ENCODE assay signal across 9 cellular contexts in the genomic region with DNA sequence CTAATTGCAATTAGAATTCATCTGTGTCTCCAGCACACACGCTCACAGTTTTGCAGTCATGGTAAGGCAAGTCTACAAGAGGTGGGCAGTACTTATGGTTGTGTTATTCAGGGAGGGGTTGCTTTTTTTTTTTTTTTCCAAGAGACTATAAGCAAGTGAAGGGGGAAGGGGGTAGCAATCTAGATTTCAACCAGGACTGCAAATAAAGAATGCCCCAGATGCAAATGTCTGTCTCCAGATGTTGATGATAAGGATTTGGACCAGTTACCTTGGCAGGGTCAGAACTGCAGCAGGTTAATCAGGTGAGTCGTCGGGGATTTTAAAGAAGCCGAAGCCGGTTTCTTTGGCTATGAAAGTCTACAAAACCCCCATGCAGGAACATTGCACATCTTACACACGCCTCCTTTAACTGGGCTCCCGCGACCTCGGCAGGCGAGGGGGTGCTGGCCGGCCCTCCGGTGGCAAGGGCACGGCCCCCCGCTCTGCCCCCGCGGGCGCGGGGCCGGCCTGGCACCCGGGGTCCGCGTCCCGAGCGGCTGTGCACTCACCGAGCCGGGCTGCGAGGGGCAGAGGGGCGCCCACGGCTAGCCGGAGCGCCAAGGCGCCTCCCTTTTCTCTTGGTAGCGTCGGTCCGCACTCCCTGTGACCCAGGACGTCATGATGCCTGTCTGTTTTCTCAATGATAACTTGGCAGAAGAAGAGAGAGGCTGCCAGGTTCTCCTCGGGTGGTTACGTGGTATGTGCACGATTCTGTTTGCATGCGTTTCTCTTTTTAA.
DNase-seq lines count a peak whose midpoint lies in the region; ATAC-seq and TF ChIP-seq lines count a peak whose summit lies in the region.
"Had no signal": no experiment of that assay in that cellular context is flagged by ENCODE, and none has a peak within 500 bp of the region (broad histone marks: within the 10 kb centered on the region; RNA-seq: fewer than 3 reads in every experiment).

No MANE protein-coding gene starts in this region.

- H3K9me3 ChIP-seq in left lung (no peaks in the 10 kb centered on the region), tibial artery (no peaks in the 10 kb centered on the region)

- H3K4me1 Mint-ChIP-seq in chondrocyte (ENCODE audit: low read depth) = peaks cover 9% of the 10 kb centered on the region

- TF ChIP-seq CTCF in chondrocyte (IDR thresholded peaks at IDR 0.05) = no peak
- no peak for TF ChIP-seq CTCF in left lung (IDR thresholded peaks at IDR 0.05)
- no peak for TF ChIP-seq CTCF in tibial artery (IDR thresholded peaks at IDR 0.05)
- no peak for TF ChIP-seq CTCF in GM10248 (IDR thresholded peaks at IDR 0.05; ENCODE audit: control extremely low read depth, extremely low read depth, low read depth, missing control alignments)

- H3K27ac Mint-ChIP-seq in chondrocyte (ENCODE audit: unreplicated experiment) = no peak overlapping the region
- H3K27ac Mint-ChIP-seq: activated naive CD8-positive, alpha-beta T cell had no signal

- no peak for TF ChIP-seq POLR2A in GM18505 (IDR thresholded peaks at IDR 0.05; ENCODE audit: borderline replicate concordance, extremely low read depth, insufficient read depth, insufficient read length)

- H3K27me3 ChIP-seq in left lung = peaks cover 0 to 32% of the 10 kb centered on the region in 2 donors
- H3K27me3 ChIP-seq in tibial artery = peaks cover 0 to 17% of the 10 kb centered on the region in 2 donors

- H3K27ac ChIP-seq in left lung = no peak overlapping the region
- no peak overlapping the region for H3K27ac ChIP-seq in tibial artery

- H3K27me3 Mint-ChIP-seq in chondrocyte (ENCODE audit: low read depth) = peaks cover 51% of the 10 kb centered on the region

- POLR2A ChIA-PET in GM10248 (lab: Yijun Ruan, JAX) = no interaction called here

- no peaks in the 10 kb centered on the region for H3K36me3 Mint-ChIP-seq in chondrocyte (ENCODE audit: low read depth)
- H3K36me3 Mint-ChIP-seq: activated naive CD8-positive, alpha-beta T cell had no signal

- intact Hi-C loops in left lung (cut with DNase I) (no loop called here), tibial artery (cut with DNase I; ENCODE audit: low total_unique reads) (no loop called here)

- no peaks in the 10 kb centered on the region for H3K36me3 ChIP-seq in left lung
- H3K36me3 ChIP-seq in tibial artery = no peaks in the 10 kb centered on the region

- peak overlapping the region; percentile 64 for H3K4me3 Mint-ChIP-seq in chondrocyte (ENCODE audit: unreplicated experiment)

- DNase-seq in Caki2 (ENCODE audit: low read depth) (peak; percentile 83), NCI-H2227 (lab: John Stamatoyannopoulos, UW; ENCODE audit: unreplicated experiment) (peak; percentile 71), chondrocyte (ENCODE audit: low spot score) (no peak), left lung (peak in 1 of 2 donors; percentile 49), tibial artery (no peak), GM10248 (ENCODE audit: extremely low spot score) (no peak)

- H3K4me1 ChIP-seq in left lung (no peaks in the 10 kb centered on the region), tibial artery (peaks cover 0 to 19% (median 6%) of the 10 kb centered on the region in 4 donors)

- H3K4me3 ChIP-seq in left lung (peak overlapping the region; percentile 22 to 31), tibial artery (peak overlapping the region; percentile 26 to 40)

- in situ Hi-C loops in Caki2 (cut with HindIII; ENCODE audit: low pct_unique_long_range_greater_than_20kb, low sequenced_read_pairs) = no loop called here

- ATAC-seq in left lung = peak; percentile 68
- ATAC-seq in GM18498 (IDR thresholded peaks at IDR 0.05; ENCODE audit: unreplicated experiment) = no peak
- ATAC-seq in GM18505 (IDR thresholded peaks at IDR 0.05; ENCODE audit: unreplicated experiment) = no peak

- CTCF ChIA-PET in GM10248 (lab: Yijun Ruan, JAX) = no interaction called here

- H3K9me3 Mint-ChIP-seq in chondrocyte (ENCODE audit: low read depth) = no peaks in the 10 kb centered on the region

Comparison
In these comparisons a context has a peak if more than half of its experiments do, and no peak if none do; other contexts are left out.
1. DNase-seq: peak in Caki2 (single experiment) and NCI-H2227 (single experiment); none in chondrocyte (single experiment), tibial artery (0 of 2) and GM10248 (single experiment).